ENCODE assay signal across 11 cellular contexts in the genomic region with DNA sequence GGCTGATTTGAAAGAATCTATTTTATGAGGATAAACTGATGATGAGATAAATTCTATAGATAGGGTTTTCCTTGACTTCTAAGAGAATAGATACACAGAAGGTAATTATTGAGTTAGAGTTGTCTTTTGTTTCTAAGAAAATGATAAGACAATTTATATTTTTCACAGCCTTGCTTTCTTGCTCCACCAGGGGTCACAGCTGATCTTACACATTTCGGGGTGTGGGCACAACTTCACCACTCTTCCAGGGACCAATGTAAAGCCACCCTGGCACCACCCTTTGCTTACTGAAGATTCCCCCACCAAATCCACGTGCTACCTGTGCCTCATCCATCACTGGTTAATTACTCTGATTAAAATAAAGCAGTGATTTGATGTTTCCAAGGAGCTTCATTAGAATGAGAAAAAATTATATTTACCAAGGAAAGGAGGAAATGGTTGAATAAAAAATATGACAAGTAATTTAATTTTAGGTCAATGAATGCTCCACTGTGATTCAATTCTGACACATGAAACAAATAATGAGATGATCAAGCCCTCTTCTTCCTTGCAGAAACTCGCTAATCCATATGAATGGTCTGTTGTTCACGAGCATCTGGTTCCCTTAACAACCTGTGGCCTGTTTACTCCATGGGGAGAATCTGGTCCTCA.
A peak's percentile ranks its signal among the peaks of the same experiment; 100 is the strongest.
DNase-seq lines count a peak whose midpoint lies in the region; ATAC-seq and TF ChIP-seq lines count a peak whose summit lies in the region.
"Had no signal": no experiment of that assay in that cellular context is flagged by ENCODE, and none has a peak within 500 bp of the region (broad histone marks: within the 10 kb centered on the region; RNA-seq: fewer than 3 reads in every experiment).

No MANE protein-coding gene starts in this region.

- H2AFZ ChIP-seq in PC-9, result no peak overlapping the region

- no TSS peak for BruUV-seq in PC-9 (replicated peaks; lab: Mats Ljungman, UMichigan)

- H4K20me1 ChIP-seq in PC-9 (ENCODE audit: insufficient read depth), result no peaks in the 10 kb centered on the region

- CTCF ChIA-PET in PC-9 (lab: Charles Lee), result no interaction called here

- H3K27me3 ChIP-seq in PC-9 (ENCODE audit: insufficient read depth, low read depth) (no peaks in the 10 kb centered on the region), gastrocnemius medialis (no peaks in the 10 kb centered on the region)

- H3K36me3 ChIP-seq in PC-9 (ENCODE audit: low read depth) (no peaks in the 10 kb centered on the region), gastrocnemius medialis (no peaks in the 10 kb centered on the region)

- H3F3A ChIP-seq in PC-9 (ENCODE audit: insufficient read depth, low read depth), result peaks cover 35% of the 10 kb centered on the region

- H3K9me3 ChIP-seq in PC-9 (ENCODE audit: insufficient read depth, low read depth) (no peaks in the 10 kb centered on the region), gastrocnemius medialis (no peaks in the 10 kb centered on the region)
- H3K9me3 ChIP-seq: Caco-2 had no signal

- intact Hi-C loops in PC-9 (cut with micrococcal nuclease; ENCODE audit: unreplicated experiment), result loop anchor here (1.0 kb wide), 1 partner anchor 60 kb away; no protein-coding TSS in a partner anchor
- intact Hi-C loops in gastrocnemius medialis (cut with DNase I; ENCODE audit: low total_unique reads), result loop anchor here (5.0 kb wide), 1 partner anchor 58 kb away; no protein-coding TSS in a partner anchor

- TF ChIP-seq CTCF in PC-9 (conservative IDR thresholded peaks at IDR 0.05) (peak; percentile 49; the same call in 1 of the 2 replicates), epithelial cell of esophagus (IDR thresholded peaks at IDR 0.05; ENCODE audit: insufficient read depth, low read depth, low read length, missing control alignments) (peak; percentile 18), gastrocnemius medialis (IDR thresholded peaks at IDR 0.05 in 4 of 5, conservative IDR thresholded peaks at IDR 0.05 in 1 of 5) (no peak)

- peaks cover 50% of the 10 kb centered on the region for H3K4me1 ChIP-seq in PC-9 (replicated peaks; ENCODE audit: insufficient read depth)
- peaks cover 16% of the 10 kb centered on the region in 2 donors for H3K4me1 ChIP-seq in gastrocnemius medialis

- POLR2A ChIA-PET in PC-9 (lab: Charles Lee; ENCODE audit: unreplicated experiment), result no interaction called here

- no peaks in the 10 kb centered on the region for H3K79me2 ChIP-seq in PC-9 (ENCODE audit: low read depth)

- no peak overlapping the region for H3K4me2 ChIP-seq in PC-9

- TF ChIP-seq POLR2A in gastrocnemius medialis (IDR thresholded peaks at IDR 0.05), result no peak

- no peak for ATAC-seq in gastrocnemius medialis
- no peak for ATAC-seq in GM18520 (IDR thresholded peaks at IDR 0.05; ENCODE audit: unreplicated experiment)
- ATAC-seq: stimulated activated naive CD8-positive, alpha-beta T cell treated with anti-CD3 and anti-CD28 coated beads, Interleukin-15, Interleukin-2, amounts not matched to agents 100 U/mL and 50 U/mL, for 24 hours; WTC11 had no signal

- H3K9me2 ChIP-seq in PC-9 (ENCODE audit: insufficient read depth), result no peaks in the 10 kb centered on the region; the same call in 1 of the 2 replicates

- DNase-seq in EL (peak; percentile 36), PC-9 (no peak), epithelial cell of esophagus (ENCODE audit: low read depth) (no peak), gastrocnemius medialis (no peak), DMS53 (lab: John Stamatoyannopoulos, UW) (no peak), mesenteric fat pad (ENCODE audit: low spot score) (no peak)
- no peak for DNase-seq in stimulated activated CD4-positive, alpha-beta T cell treated with anti-CD3 and anti-CD28 coated beads, Interleukin-4, amount 100 ng/mL, for 4 hours
- DNase-seq: Caco-2; stimulated activated naive CD8-positive, alpha-beta T cell treated with anti-CD3 and anti-CD28 coated beads, Interleukin-15, Interleukin-2, amounts not matched to agents 100 U/mL and 50 U/mL, for 24 hours had no signal

- H3K27ac ChIP-seq in PC-9 (no peak overlapping the region), gastrocnemius medialis (peak overlapping the region; percentile 58 to 74 (median 72))

- H3K4me3 ChIP-seq in PC-9 (no peak overlapping the region), epithelial cell of esophagus (ENCODE audit: low read length) (no peak overlapping the region), gastrocnemius medialis (no peak overlapping the region)

- in situ Hi-C loops in gastrocnemius medialis (cut with MboI; ENCODE audit: low sequenced_read_pairs in 4 of 4), result no loop called here

Comparison
In these comparisons a context has a peak if more than half of its experiments do, and no peak if none do; other contexts are left out.
1. CTCF ChIP-seq: peak in PC-9 (single experiment) and epithelial cell of esophagus (single experiment); none in gastrocnemius medialis (0 of 5).